In genomic region chr2:11778923-11779757, GRCh38 we compare ENCODE assay signal across 1 cellular context.
TF ChIP-seq lines count a peak whose summit lies in the region.

No MANE protein-coding gene starts in this region.

TF ChIP-seq in HCT116, 20 proteins besides CTCF, POLR2A, EP300 and RAD21 (continued from another document):
- no peak for TF ChIP-seq ZBTB33 (IDR thresholded peaks at IDR 0.05; ENCODE audit: extremely low read depth, insufficient replicate concordance, low read length)
- TF ChIP-seq MAX (IDR thresholded peaks at IDR 0.05): peak; percentile 95
- no peak for TF ChIP-seq SRF (IDR thresholded peaks at IDR 0.05; ENCODE audit: low read depth)
- TF ChIP-seq JUND (IDR thresholded peaks at IDR 0.05): no peak
- no peak for TF ChIP-seq SIN3A (IDR thresholded peaks at IDR 0.05; ENCODE audit: low read depth)
- TF ChIP-seq POLR2AphosphoS5 (IDR thresholded peaks at IDR 0.05; ENCODE audit: low read depth, low read length): no peak
- TF ChIP-seq ZNF274 (IDR thresholded peaks at IDR 0.05; ENCODE audit: low read depth, low read length): no peak
